ENCODE assay signal across 22 cellular contexts in the genomic region with DNA sequence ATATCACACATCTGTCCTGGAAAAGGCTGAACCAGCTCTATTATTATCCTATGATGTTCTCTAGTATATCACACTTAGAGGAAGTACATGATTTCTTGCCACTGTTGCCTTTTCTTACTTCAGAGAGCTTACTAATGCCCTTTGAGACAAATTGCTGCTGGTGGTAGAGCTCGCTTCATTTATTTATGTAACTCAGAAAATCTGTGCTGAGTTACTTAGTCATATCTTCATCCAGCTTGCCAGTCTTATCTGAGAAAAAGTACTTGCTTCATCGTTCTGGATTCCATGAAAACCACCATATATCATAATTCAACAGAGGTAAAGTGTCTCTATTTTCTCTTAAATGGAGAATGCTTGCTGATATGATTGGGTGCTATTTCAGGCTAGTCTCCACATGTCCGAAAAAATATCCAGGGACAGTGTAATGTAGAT. TPM values are rescaled to one million over a fixed set of nuclear protein-coding genes. Genes with fewer than 3 reads are reported as not detected.
DNase-seq lines count a peak whose midpoint lies in the region; TF ChIP-seq lines count a peak whose summit lies in the region.
"Had no signal": no experiment of that assay in that cellular context is flagged by ENCODE, and none has a peak within 500 bp of the region (broad histone marks: within the 10 kb centered on the region; RNA-seq: fewer than 3 reads in every experiment).

No MANE protein-coding gene starts in this region.

- H3K27ac Mint-ChIP-seq in osteocyte (ENCODE audit: unreplicated experiment) = peak overlapping the region; percentile 54
- no peak overlapping the region for H3K27ac Mint-ChIP-seq in activated CD4-positive, alpha-beta T cell treated with anti-CD3 and anti-CD28 coated beads, Interleukin-2, amount 10 ng/mL, durations not matched to agents 7 days and 5 days
- H3K27ac Mint-ChIP-seq: activated naive CD4-positive, alpha-beta T cell treated with anti-CD3 and anti-CD28 coated beads, Interleukin-2, amount 10 ng/mL, durations not matched to agents 7 days and 5 days; neural progenitor cell; T-helper 17 cell had no signal

- no peak for TF ChIP-seq POLR2A in transverse colon (IDR thresholded peaks at IDR 0.05)

- H3K4me3 Mint-ChIP-seq in osteocyte (ENCODE audit: unreplicated experiment) = no peak overlapping the region
- no peak overlapping the region for H3K4me3 Mint-ChIP-seq in activated CD4-positive, alpha-beta T cell treated with anti-CD3 and anti-CD28 coated beads, Interleukin-2, amount 10 ng/mL, durations not matched to agents 7 days and 5 days
- H3K4me3 Mint-ChIP-seq: activated naive CD4-positive, alpha-beta T cell treated with anti-CD3 and anti-CD28 coated beads, Interleukin-2, amount 10 ng/mL, durations not matched to agents 7 days and 5 days; neural progenitor cell; T-helper 17 cell had no signal

- no peaks in the 10 kb centered on the region for H3K27me3 ChIP-seq in transverse colon
- H3K27me3 ChIP-seq: BLaER1, colonic mucosa, neural progenitor cell, tibial nerve had no signal

- CTCF ChIA-PET in activated CD4-positive, alpha-beta T cell treated with anti-CD3 and anti-CD28 coated beads, Interleukin-2, amount 10 ng/mL, durations not matched to agents 7 days and 5 days (lab: Charles Lee) = no interaction called here

- peaks cover 0 to 3% (median 0%) of the 10 kb centered on the region in 4 donors for H3K4me1 ChIP-seq in transverse colon
- H3K4me1 ChIP-seq: BLaER1, colonic mucosa, neural progenitor cell had no signal

- no peak for TF ChIP-seq EP300 in transverse colon (IDR thresholded peaks at IDR 0.05; ENCODE audit: low read depth)

- DNase-seq in EH (ENCODE audit: low read depth) = peak; percentile 58
- peak; percentile 37 for DNase-seq in astrocyte of the hippocampus (ENCODE audit: low read depth, low spot score)
- DNase-seq in fibroblast of pulmonary artery (ENCODE audit: low read depth) = peak; percentile 85
- DNase-seq in osteocyte (ENCODE audit: extremely low spot score, unreplicated experiment) = no peak
- DNase-seq in activated CD4-positive, alpha-beta T cell treated with anti-CD3 and anti-CD28 coated beads, Interleukin-2, amount 10 ng/mL, durations not matched to agents 7 days and 5 days = no peak
- no peak for DNase-seq in NK-92 treated with Interleukin-12 subunit alpha and Interleukin-12 subunit beta, amount 100 ng/mL, for 24 hours (lab: John Stamatoyannopoulos, UW)
- no peak for DNase-seq in GM19240 (ENCODE audit: insufficient read length, low spot score)
- DNase-seq in transverse colon = no peak
- DNase-seq: activated CD8-positive, alpha-beta memory T cell treated with anti-CD3 and anti-CD28 coated beads, Interleukin-2, amount 50 U/mL, for 4 hours; activated naive CD4-positive, alpha-beta T cell treated with anti-CD3 and anti-CD28 coated beads, Interleukin-2, amount 10 ng/mL, durations not matched to agents 7 days and 5 days; colonic mucosa; DMS79 treated with DMSO at 0.1 percent for 48 hours; KBM-7; NCI-H1092 treated with DMSO at 0.1 percent for 48 hours; right cardiac atrium; stimulated activated CD4-positive, alpha-beta T cell treated with anti-CD3 and anti-CD28 coated beads, Interleukin-2, amount 100 ng/mL, for 24 hours; stimulated activated CD8-positive, alpha-beta memory T cell treated with anti-CD3 and anti-CD28 coated beads, Interleukin-4, amount 100 ng/mL, for 48 hours; T-helper 17 cell had no signal

- intact Hi-C loops in transverse colon (cut with DNase I; ENCODE audit: low total_unique reads) = no loop called here

- in situ Hi-C loops in transverse colon (cut with MboI; ENCODE audit: low pct_ligation_motif_present in 1 of 4, low pct_unique_long_range_greater_than_20kb in 1 of 4, low sequenced_read_pairs in 3 of 4) = no loop called here

- WGBS in transverse colon (ENCODE audit: low coverage in 1 of 2), 2 donors = 69 to 88% methylated on average over 2 to 3 of the region's 3 CpGs

- H3K9me3 Mint-ChIP-seq in osteocyte (ENCODE audit: unreplicated experiment) = no peaks in the 10 kb centered on the region
- H3K9me3 Mint-ChIP-seq in activated CD4-positive, alpha-beta T cell treated with anti-CD3 and anti-CD28 coated beads, Interleukin-2, amount 10 ng/mL, durations not matched to agents 7 days and 5 days = peaks cover 5% of the 10 kb centered on the region
- H3K9me3 Mint-ChIP-seq: activated naive CD4-positive, alpha-beta T cell treated with anti-CD3 and anti-CD28 coated beads, Interleukin-2, amount 10 ng/mL, durations not matched to agents 7 days and 5 days had no signal

- H3K4me1 Mint-ChIP-seq in osteocyte (ENCODE audit: unreplicated experiment) = peaks cover 20% of the 10 kb centered on the region
- H3K4me1 Mint-ChIP-seq in activated CD4-positive, alpha-beta T cell treated with anti-CD3 and anti-CD28 coated beads, Interleukin-2, amount 10 ng/mL, durations not matched to agents 7 days and 5 days = peaks cover 5% of the 10 kb centered on the region
- H3K4me1 Mint-ChIP-seq: neural progenitor cell, T-helper 17 cell had no signal

- H3K27ac ChIP-seq in transverse colon = no peak overlapping the region
- H3K27ac ChIP-seq: BLaER1, colonic mucosa, neural progenitor cell had no signal

- H3K4me3 ChIP-seq in fibroblast of pulmonary artery (replicated peaks; ENCODE audit: low read depth, low read length) = no peak overlapping the region
- H3K4me3 ChIP-seq in transverse colon = no peak overlapping the region
- H3K4me3 ChIP-seq: BLaER1, colonic mucosa, lung, neural progenitor cell, tibial nerve had no signal

- TF ChIP-seq CTCF in fibroblast of pulmonary artery (IDR thresholded peaks at IDR 0.05; ENCODE audit: low read length, missing control alignments) = no peak
- no peak for TF ChIP-seq CTCF in osteocyte (IDR thresholded peaks at IDR 0.05)
- no peak for TF ChIP-seq CTCF in transverse colon (IDR thresholded peaks at IDR 0.05)

- H3K9me3 ChIP-seq in transverse colon = no peaks in the 10 kb centered on the region
- H3K9me3 ChIP-seq: BLaER1, colonic mucosa, tibial nerve had no signal

- no peaks in the 10 kb centered on the region for H3K27me3 Mint-ChIP-seq in osteocyte (ENCODE audit: unreplicated experiment)
- H3K27me3 Mint-ChIP-seq in activated CD4-positive, alpha-beta T cell treated with anti-CD3 and anti-CD28 coated beads, Interleukin-2, amount 10 ng/mL, durations not matched to agents 7 days and 5 days = no peaks in the 10 kb centered on the region
- H3K27me3 Mint-ChIP-seq: activated naive CD4-positive, alpha-beta T cell treated with anti-CD3 and anti-CD28 coated beads, Interleukin-2, amount 10 ng/mL, durations not matched to agents 7 days and 5 days; T-helper 17 cell had no signal

- H3K36me3 ChIP-seq in transverse colon = no peaks in the 10 kb centered on the region
- H3K36me3 ChIP-seq: BLaER1, colonic mucosa, neural progenitor cell had no signal

- POLR2A ChIA-PET in activated CD4-positive, alpha-beta T cell treated with anti-CD3 and anti-CD28 coated beads, Interleukin-2, amount 10 ng/mL, durations not matched to agents 7 days and 5 days (lab: Charles Lee) = interaction anchor here (0.7 kb wide), 1 partner anchor 163 kb away, joined by 3 read pairs; no protein-coding TSS in a partner anchor

- H3K36me3 Mint-ChIP-seq in osteocyte (ENCODE audit: unreplicated experiment) = peaks cover 4% of the 10 kb centered on the region
- H3K36me3 Mint-ChIP-seq in activated CD4-positive, alpha-beta T cell treated with anti-CD3 and anti-CD28 coated beads, Interleukin-2, amount 10 ng/mL, durations not matched to agents 7 days and 5 days (ENCODE audit: low read depth) = no peaks in the 10 kb centered on the region
- H3K36me3 Mint-ChIP-seq: activated naive CD4-positive, alpha-beta T cell treated with anti-CD3 and anti-CD28 coated beads, Interleukin-2, amount 10 ng/mL, durations not matched to agents 7 days and 5 days had no signal

RNA-seq across cellular contexts. Expression of a gene that starts 26.6 kb away (rescaled TPM):
- total RNA-seq in osteocyte = 9.9 and 11.5 TPM in 2 replicates
- total RNA-seq in activated CD4-positive, alpha-beta T cell treated with anti-CD3 and anti-CD28 coated beads, Interleukin-2, amount 10 ng/mL, durations not matched to agents 7 days and 5 days = 1 to 10 TPM; 5.2 to 5.7 TPM
- 10 to 100 TPM; 11.2 to 25.1 (median 16.0) TPM for total RNA-seq in transverse colon

Comparison
In these comparisons a context has a peak if more than half of its experiments do, and no peak if none do; other contexts are left out.
1. DNase-seq: peak in EH (single experiment), astrocyte of the hippocampus (single experiment) and fibroblast of pulmonary artery (single experiment); none in osteocyte (single experiment), activated CD4-positive, alpha-beta T cell treated with anti-CD3 and anti-CD28 coated beads, Interleukin-2, amount 10 ng/mL, durations not matched to agents 7 days and 5 days (single experiment), NK-92 treated with Interleukin-12 subunit alpha and Interleukin-12 subunit beta, amount 100 ng/mL, for 24 hours (single experiment), GM19240 (single experiment) and transverse colon (single experiment).